In the genomic region with DNA sequence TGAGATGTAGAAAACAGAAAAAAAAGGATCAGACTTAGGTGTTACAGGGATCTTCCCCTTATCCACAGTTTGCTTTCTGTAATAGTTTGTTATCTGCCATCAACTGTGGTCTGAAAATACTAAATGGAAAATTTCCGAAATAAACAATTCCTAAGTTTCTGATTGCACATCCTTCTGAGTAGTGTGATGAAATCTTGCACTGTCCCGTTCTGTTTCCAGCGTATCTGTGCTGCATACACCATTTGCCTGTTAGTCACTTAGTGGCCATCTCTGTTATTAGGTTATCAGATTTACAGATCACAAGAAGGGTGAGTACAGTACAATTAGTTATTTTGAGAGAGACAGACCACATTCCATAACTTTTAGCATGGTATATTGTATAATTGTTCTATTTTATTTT, we compare ENCODE assay signal across 35 cellular contexts.
"Had no signal": no experiment of that assay in that cellular context is flagged by ENCODE, and none has a peak within 500 bp of the region (broad histone marks: within the 10 kb centered on the region; RNA-seq: fewer than 3 reads in every experiment).

No MANE protein-coding gene starts in this region.

- H3K27ac ChIP-seq: adrenal gland, body of pancreas, brain microvascular endothelial cell, breast epithelium, VCaP had no signal

- DNase-seq: activated B cell treated with CpG ODN at 0.5 μM for 24 hours; activated CD4-positive, alpha-beta memory T cell treated with anti-CD3 and anti-CD28 coated beads for 36 hours; activated CD4-positive, alpha-beta T cell treated with anti-CD3 and anti-CD28 coated beads for 4 hours; activated CD4-positive, alpha-beta T cell treated with anti-CD3 and anti-CD28 coated beads, Interleukin-2, amount 10 ng/mL, durations not matched to agents 24 days and 14 days; activated CD4-positive, alpha-beta T cell treated with anti-CD3 and anti-CD28 coated beads, Interleukin-2, amount 50 U/mL, for 1 hour; activated CD4-positive, alpha-beta T cell treated with anti-CD3 and anti-CD28 coated beads, Interleukin-2, amount 50 U/mL, for 4 hours; activated CD4-positive, CD25-positive, alpha-beta regulatory T cell treated with anti-CD3 and anti-CD28 coated beads, Interleukin-2, amount 50 U/mL, for 72 hours; activated CD8-positive, alpha-beta memory T cell treated with anti-CD3 and anti-CD28 coated beads, Interleukin-2, amount 50 U/mL, for 4 hours; activated CD8-positive, alpha-beta T cell treated with anti-CD3 and anti-CD28 coated beads for 36 hours; activated effector memory CD4-positive, alpha-beta T cell treated with anti-CD3 and anti-CD28 coated beads, Interleukin-2, amount 50 U/mL, for 16 hours; activated gamma-delta T cell treated with Interleukin-2 at 50 U/mL for 16 hours; activated naive CD4-positive, alpha-beta T cell; activated naive CD4-positive, alpha-beta T cell treated with anti-CD3 and anti-CD28 coated beads for 36 hours; activated naive CD4-positive, alpha-beta T cell treated with anti-CD3 and anti-CD28 coated beads, Interleukin-2, amount 50 U/mL, for 16 hours; activated naive CD8-positive, alpha-beta T cell treated with anti-CD3 and anti-CD28 coated beads for 36 hours; activated T-cell treated with anti-CD3 and anti-CD28 coated beads for 4 hours; activated T-cell treated with anti-CD3 and anti-CD28 coated beads, Interleukin-2, amount 50 U/mL, for 1 hour; activated T-cell treated with anti-CD3 and anti-CD28 coated beads, Interleukin-2, amount 50 U/mL, for 4 hours; activated T-cell treated with anti-CD3 and anti-CD28 coated beads, Interleukin-2, amount 50 U/mL, for 72 hours; adrenal gland; amygdala; anterior cingulate cortex; body of pancreas; brain microvascular endothelial cell; central memory CD4-positive, alpha-beta T cell; T-helper 1 cell; T-helper 2 cell; T-helper 9 cell had no signal

- H3K27me3 ChIP-seq: adrenal gland, body of pancreas, brain microvascular endothelial cell, breast epithelium had no signal

- H3K4me1 ChIP-seq: adrenal gland, body of pancreas, breast epithelium had no signal

- H3K4me3 ChIP-seq: adrenal gland, body of pancreas, breast epithelium had no signal

- H3K9me3 Mint-ChIP-seq: activated CD4-positive, alpha-beta memory T cell treated with anti-CD3 and anti-CD28 coated beads for 36 hours; activated CD4-positive, alpha-beta T cell treated with anti-CD3 and anti-CD28 coated beads, Interleukin-2, amount 10 ng/mL, durations not matched to agents 24 days and 14 days; activated CD8-positive, alpha-beta T cell treated with anti-CD3 and anti-CD28 coated beads for 36 hours; activated naive CD4-positive, alpha-beta T cell treated with anti-CD3 and anti-CD28 coated beads for 36 hours; activated naive CD4-positive, alpha-beta T cell treated with anti-CD3 and anti-CD28 coated beads, Interleukin-2, amount 50 U/mL, for 72 hours; activated naive CD8-positive, alpha-beta T cell treated with anti-CD3 and anti-CD28 coated beads for 36 hours; activated T-cell treated with anti-CD3 and anti-CD28 coated beads, Interleukin-2, amount 50 U/mL, for 4 hours; activated T-cell treated with anti-CD3 and anti-CD28 coated beads, Interleukin-2, amount 50 U/mL, for 72 hours; activated T-helper 1 cell treated with anti-CD3 and anti-CD28 coated beads, Interleukin-12 subunit alpha, Interleukin-12 subunit beta, Interleukin-2, Interleukin-4 antibody, amounts not matched to agents 30 ng/mL and 10 ng/mL and 1 ng/mL, durations not matched to agents 14 hours and 24 hours and 36 hours; activated T-helper 17 cell treated with anti-CD3 and anti-CD28 coated beads, Interleukin-2, amount 50 U/mL, for 72 hours; T-helper 1 cell treated with Interleukin-12 subunit alpha and Interleukin-12 subunit beta and Interleukin-4 antibody, amounts not matched to agents 30 μg/mL and 1 μg/mL, for 36 hours; T-helper 2 cell treated with Interferon-gamma antibody and Interleukin-4, amounts not matched to agents 5 μg/mL and 100 μg/mL, for 36 hours had no signal

- ATAC-seq: activated CD8-positive, alpha-beta T cell treated with anti-CD3 and anti-CD28 coated beads for 36 hours; activated naive CD4-positive, alpha-beta T cell treated with anti-CD3 and anti-CD28 coated beads, Interleukin-2, amount 50 U/mL, for 72 hours; activated T-cell treated with anti-CD3 and anti-CD28 coated beads, Interleukin-2, amount 50 U/mL, for 4 hours; activated T-cell treated with anti-CD3 and anti-CD28 coated beads, Interleukin-2, amount 50 U/mL, for 72 hours; activated T-helper 17 cell treated with anti-CD3 and anti-CD28 coated beads, Interleukin-2, amount 50 U/mL, for 72 hours; body of pancreas had no signal

- H3K4me3 Mint-ChIP-seq: activated B cell treated with CpG ODN at 0.5 μM for 24 hours; activated CD4-positive, alpha-beta memory T cell treated with anti-CD3 and anti-CD28 coated beads for 36 hours; activated CD4-positive, alpha-beta T cell treated with anti-CD3 and anti-CD28 coated beads, Interleukin-2, amount 10 ng/mL, durations not matched to agents 24 days and 14 days; activated CD8-positive, alpha-beta T cell treated with anti-CD3 and anti-CD28 coated beads for 36 hours; activated naive CD4-positive, alpha-beta T cell treated with anti-CD3 and anti-CD28 coated beads for 36 hours; activated naive CD8-positive, alpha-beta T cell treated with anti-CD3 and anti-CD28 coated beads for 36 hours; activated T-cell treated with anti-CD3 and anti-CD28 coated beads, Interleukin-2, amount 50 U/mL, for 4 hours; activated T-cell treated with anti-CD3 and anti-CD28 coated beads, Interleukin-2, amount 50 U/mL, for 72 hours; activated T-helper 1 cell treated with anti-CD3 and anti-CD28 coated beads, Interleukin-12 subunit alpha, Interleukin-12 subunit beta, Interleukin-2, Interleukin-4 antibody, amounts not matched to agents 30 ng/mL and 10 ng/mL and 1 ng/mL, durations not matched to agents 14 hours and 24 hours and 36 hours; activated T-helper 17 cell treated with anti-CD3 and anti-CD28 coated beads, Interleukin-2, amount 50 U/mL, for 72 hours; T-helper 1 cell treated with Interleukin-12 subunit alpha and Interleukin-12 subunit beta and Interleukin-4 antibody, amounts not matched to agents 30 μg/mL and 1 μg/mL, for 36 hours; T-helper 2 cell treated with Interferon-gamma antibody and Interleukin-4, amounts not matched to agents 5 μg/mL and 100 μg/mL, for 36 hours had no signal

- H3K36me3 ChIP-seq: adrenal gland, brain microvascular endothelial cell, breast epithelium had no signal

- H3K9me3 ChIP-seq: adrenal gland, body of pancreas, breast epithelium had no signal

- H3K4me1 Mint-ChIP-seq: activated B cell treated with CpG ODN at 0.5 μM for 24 hours; activated naive CD8-positive, alpha-beta T cell treated with anti-CD3 and anti-CD28 coated beads for 36 hours; activated T-helper 17 cell treated with anti-CD3 and anti-CD28 coated beads, Interleukin-2, amount 50 U/mL, for 72 hours had no signal

- H3K36me3 Mint-ChIP-seq: activated CD4-positive, alpha-beta memory T cell treated with anti-CD3 and anti-CD28 coated beads for 36 hours; activated naive CD4-positive, alpha-beta T cell treated with anti-CD3 and anti-CD28 coated beads, Interleukin-2, amount 50 U/mL, for 72 hours; activated naive CD8-positive, alpha-beta T cell treated with anti-CD3 and anti-CD28 coated beads for 36 hours had no signal

- H3K27me3 Mint-ChIP-seq: activated B cell treated with CpG ODN at 0.5 μM for 24 hours; activated CD4-positive, alpha-beta memory T cell treated with anti-CD3 and anti-CD28 coated beads for 36 hours; activated CD4-positive, alpha-beta T cell treated with anti-CD3 and anti-CD28 coated beads, Interleukin-2, amount 10 ng/mL, durations not matched to agents 24 days and 14 days; activated naive CD8-positive, alpha-beta T cell treated with anti-CD3 and anti-CD28 coated beads for 36 hours had no signal

- H3K27ac Mint-ChIP-seq: activated B cell treated with CpG ODN at 0.5 μM for 24 hours; activated CD4-positive, alpha-beta memory T cell treated with anti-CD3 and anti-CD28 coated beads for 36 hours; activated CD4-positive, alpha-beta T cell treated with anti-CD3 and anti-CD28 coated beads, Interleukin-2, amount 10 ng/mL, durations not matched to agents 24 days and 14 days; activated CD8-positive, alpha-beta T cell treated with anti-CD3 and anti-CD28 coated beads for 36 hours; activated naive CD4-positive, alpha-beta T cell treated with anti-CD3 and anti-CD28 coated beads for 36 hours; activated naive CD4-positive, alpha-beta T cell treated with anti-CD3 and anti-CD28 coated beads, Interleukin-2, amount 50 U/mL, for 72 hours; activated naive CD8-positive, alpha-beta T cell treated with anti-CD3 and anti-CD28 coated beads for 36 hours; activated T-cell treated with anti-CD3 and anti-CD28 coated beads, Interleukin-2, amount 50 U/mL, for 72 hours; activated T-helper 1 cell treated with anti-CD3 and anti-CD28 coated beads, Interleukin-12 subunit alpha, Interleukin-12 subunit beta, Interleukin-2, Interleukin-4 antibody, amounts not matched to agents 30 ng/mL and 10 ng/mL and 1 ng/mL, durations not matched to agents 14 hours and 24 hours and 36 hours; activated T-helper 17 cell treated with anti-CD3 and anti-CD28 coated beads, Interleukin-2, amount 50 U/mL, for 72 hours; T-helper 1 cell treated with Interleukin-12 subunit alpha and Interleukin-12 subunit beta and Interleukin-4 antibody, amounts not matched to agents 30 μg/mL and 1 μg/mL, for 36 hours; T-helper 2 cell treated with Interferon-gamma antibody and Interleukin-4, amounts not matched to agents 5 μg/mL and 100 μg/mL, for 36 hours had no signal
